Comparison of ENCODE assay signal across 8 cellular contexts in genomic region chr6:43368517-43369160, GRCh38. TPM values are rescaled to one million over a fixed set of nuclear protein-coding genes. Genes with fewer than 3 reads are reported as not detected.
DNase-seq lines count a peak whose midpoint lies in the region; ATAC-seq and TF ChIP-seq lines count a peak whose summit lies in the region.

No MANE protein-coding gene starts in this region.

- H3K27ac ChIP-seq in SK-N-MC (no peak overlapping the region), spleen (peak overlapping the region; percentile 75 to 96 (median 92))

- no peak for TF ChIP-seq POLR2A in spleen (IDR thresholded peaks at IDR 0.05)

- H3K9ac ChIP-seq in SK-N-MC (ENCODE audit: insufficient read length) = peak overlapping the region; percentile 79

- ATAC-seq in HG02973 (IDR thresholded peaks at IDR 0.05; ENCODE audit: unreplicated experiment) = peak; percentile 5

- H3K27me3 ChIP-seq in spleen (replicated peaks in 1 of 7) = no peaks in the 10 kb centered on the region

- H3K4me1 ChIP-seq in spleen = peaks cover 14 to 82% (median 40%) of the 10 kb centered on the region in 6 donors

- peaks cover 19% of the 10 kb centered on the region for H3K36me3 ChIP-seq in SK-N-MC (ENCODE audit: insufficient read depth, low read length)
- peaks cover 0 to 21% (median 16%) of the 10 kb centered on the region in 6 donors for H3K36me3 ChIP-seq in spleen

- H3K4me3 ChIP-seq in SK-N-MC (peak overlapping the region; percentile 97), choroid plexus epithelial cell (ENCODE audit: low read depth, low read length) (peak overlapping the region; percentile 72), spleen (peak overlapping the region; percentile 64 to 92 (median 76))

- peak overlapping the region; percentile 64 for H3K27ac Mint-ChIP-seq in T-helper 2 cell treated with Interferon-gamma antibody and Interleukin-4, amounts not matched to agents 5 μg/mL and 100 μg/mL, for 36 hours

- H3K9me3 Mint-ChIP-seq in T-helper 2 cell treated with Interferon-gamma antibody and Interleukin-4, amounts not matched to agents 5 μg/mL and 100 μg/mL, for 36 hours = no peaks in the 10 kb centered on the region

- DNase-seq in T-helper 2 cell treated with Interferon-gamma antibody and Interleukin-4, amounts not matched to agents 5 μg/mL and 100 μg/mL, for 36 hours (ENCODE audit: low spot score) = no peak
- no peak for DNase-seq in T-helper 2 cell
- no peak for DNase-seq in SK-N-MC (ENCODE audit: low read depth, low spot score)
- DNase-seq in choroid plexus epithelial cell (ENCODE audit: low read depth) = peak; percentile 40
- peak; percentile 43 for DNase-seq in kidney tubule cell (ENCODE audit: low spot score)
- DNase-seq in spleen = peak; percentile 89
- DNase-seq in mesenteric fat pad (ENCODE audit: low spot score) = no peak

- 1 to 2% (median 1%) methylated on average over 48 to 66 of the region's 66 CpGs for WGBS in spleen, 5 donors

- H3K27me3 Mint-ChIP-seq in T-helper 2 cell treated with Interferon-gamma antibody and Interleukin-4, amounts not matched to agents 5 μg/mL and 100 μg/mL, for 36 hours (ENCODE audit: low read depth) = peaks cover 5% of the 10 kb centered on the region

- intact Hi-C loops in spleen (cut with DNase I; ENCODE audit: low total_unique reads) = no loop called here

- H3K4me3 Mint-ChIP-seq in T-helper 2 cell treated with Interferon-gamma antibody and Interleukin-4, amounts not matched to agents 5 μg/mL and 100 μg/mL, for 36 hours = peak overlapping the region; percentile 88

- H3K9me3 ChIP-seq in SK-N-MC (ENCODE audit: low read depth, low read length) (no peaks in the 10 kb centered on the region), spleen (no peaks in the 10 kb centered on the region)

- no peak for TF ChIP-seq CTCF in choroid plexus epithelial cell (conservative IDR thresholded peaks at IDR 0.05; ENCODE audit: low read depth, low read length)
- TF ChIP-seq CTCF in spleen (IDR thresholded peaks at IDR 0.05 in 8 of 11, conservative IDR thresholded peaks at IDR 0.05 in 3 of 11) = no peak

- peaks cover 18% of the 10 kb centered on the region for H3K36me3 Mint-ChIP-seq in T-helper 2 cell treated with Interferon-gamma antibody and Interleukin-4, amounts not matched to agents 5 μg/mL and 100 μg/mL, for 36 hours (ENCODE audit: low read depth)

- peaks cover 29% of the 10 kb centered on the region for H3K4me1 Mint-ChIP-seq in T-helper 2 cell treated with Interferon-gamma antibody and Interleukin-4, amounts not matched to agents 5 μg/mL and 100 μg/mL, for 36 hours (ENCODE audit: low read depth)

RNA-seq across cellular contexts. Expression of gene ZNF318, which starts 0.8 kb away (rescaled TPM):
- 10 to 100 TPM; 28.9 to 56.9 (median 39.5) TPM for total RNA-seq in spleen
- 10 to 100 TPM in 2 of 3 donors, 1 to 10 TPM in 1; 8.6 to 15.6 (median 10.8) TPM for polyA plus RNA-seq in spleen
- total RNA-seq in mesenteric fat pad = 16.1 TPM

RNA-seq across cellular contexts. Expression of gene ABCC10, which starts 58.7 kb away (rescaled TPM):
- total RNA-seq in spleen = 10 to 100 TPM; 19.4 to 52.6 (median 35.0) TPM
- 10 to 100 TPM; 13.1 to 28.6 (median 28.5) TPM for polyA plus RNA-seq in spleen
- total RNA-seq in mesenteric fat pad = 22.0 TPM

Comparison
In these comparisons a context has a peak if more than half of its experiments do, and no peak if none do; other contexts are left out.
1. DNase-seq: peak in choroid plexus epithelial cell (single experiment), kidney tubule cell (single experiment) and spleen (single experiment); none in T-helper 2 cell treated with Interferon-gamma antibody and Interleukin-4, amounts not matched to agents 5 μg/mL and 100 μg/mL, for 36 hours (single experiment), T-helper 2 cell (0 of 5), SK-N-MC (single experiment) and mesenteric fat pad (single experiment).
2. Peak in every context shown above with its lines, with median percentiles within 50 percentile points of each other: H3K4me3 ChIP-seq.